In genomic region chr11:76231339-76231738, GRCh38 we compare ENCODE assay signal across 19 cellular contexts. TPM values are rescaled to one million over a fixed set of nuclear protein-coding genes. Genes with fewer than 3 reads are reported as not detected.
"Had no signal": no experiment of that assay in that cellular context is flagged by ENCODE, and none has a peak within 500 bp of the region (broad histone marks: within the 10 kb centered on the region; RNA-seq: fewer than 3 reads in every experiment).

No MANE protein-coding gene starts in this region.

- H3K36me3 ChIP-seq: brain microvascular endothelial cell, esophagus squamous epithelium, left ventricle myocardium inferior, tibial nerve, vagina had no signal

- H3K4me3 Mint-ChIP-seq: activated B cell treated with CpG ODN at 0.5 μM for 24 hours had no signal

- H3K9me3 Mint-ChIP-seq: activated B cell treated with CpG ODN at 0.5 μM for 24 hours; activated T-helper 17 cell treated with anti-CD3 and anti-CD28 coated beads, Interleukin-2, amount 50 U/mL, for 72 hours; central memory CD8-positive, alpha-beta T cell had no signal

- DNase-seq: activated B cell treated with CpG ODN at 0.5 μM for 24 hours; activated naive CD4-positive, alpha-beta T cell treated with anti-CD3 and anti-CD28 coated beads, Interleukin-2, amount 50 U/mL, for 16 hours; brain microvascular endothelial cell; esophagus squamous epithelium; glutamatergic neuron; hypothalamus; left ventricle myocardium inferior; naive B cell; nucleus accumbens; stimulated activated CD4-positive, alpha-beta T cell treated with anti-CD3 and anti-CD28 coated beads, Interleukin-4, amount 100 ng/mL, for 1 hour; substantia nigra had no signal

- H3K27ac Mint-ChIP-seq: activated B cell treated with CpG ODN at 0.5 μM for 24 hours had no signal

- H3K27me3 Mint-ChIP-seq: activated T-helper 17 cell treated with anti-CD3 and anti-CD28 coated beads, Interleukin-2, amount 50 U/mL, for 72 hours had no signal

- H3K27ac ChIP-seq: brain microvascular endothelial cell, coronary artery, esophagus squamous epithelium, left ventricle myocardium inferior, tibial nerve, vagina had no signal

- H3K4me3 ChIP-seq: coronary artery, esophagus squamous epithelium, left ventricle myocardium inferior, tibial nerve, vagina had no signal

- H3K9me3 ChIP-seq: esophagus squamous epithelium, left ventricle myocardium inferior, tibial nerve, vagina had no signal

- H3K27me3 ChIP-seq: esophagus squamous epithelium, tibial nerve, vagina had no signal

- H3K36me3 Mint-ChIP-seq: naive B cell had no signal

RNA-seq across cellular contexts. Expression of gene WNT11, which starts 25.0 kb away (rescaled TPM):
- total RNA-seq: activated T-helper 17 cell treated with anti-CD3 and anti-CD28 coated beads, Interleukin-2, amount 50 U/mL, for 72 hours; endothelial cell of umbilical vein; fibroblast of villous mesenchyme; T-helper 2 cell treated with Interferon-gamma antibody and Interleukin-4, amounts not matched to agents 100 ng/mL and 5 ng/mL, for 36 hours had no signal
- polyA plus RNA-seq: endothelial cell of umbilical vein had no signal
